9 cellular contexts compared by ENCODE assay signal in the genomic region with DNA sequence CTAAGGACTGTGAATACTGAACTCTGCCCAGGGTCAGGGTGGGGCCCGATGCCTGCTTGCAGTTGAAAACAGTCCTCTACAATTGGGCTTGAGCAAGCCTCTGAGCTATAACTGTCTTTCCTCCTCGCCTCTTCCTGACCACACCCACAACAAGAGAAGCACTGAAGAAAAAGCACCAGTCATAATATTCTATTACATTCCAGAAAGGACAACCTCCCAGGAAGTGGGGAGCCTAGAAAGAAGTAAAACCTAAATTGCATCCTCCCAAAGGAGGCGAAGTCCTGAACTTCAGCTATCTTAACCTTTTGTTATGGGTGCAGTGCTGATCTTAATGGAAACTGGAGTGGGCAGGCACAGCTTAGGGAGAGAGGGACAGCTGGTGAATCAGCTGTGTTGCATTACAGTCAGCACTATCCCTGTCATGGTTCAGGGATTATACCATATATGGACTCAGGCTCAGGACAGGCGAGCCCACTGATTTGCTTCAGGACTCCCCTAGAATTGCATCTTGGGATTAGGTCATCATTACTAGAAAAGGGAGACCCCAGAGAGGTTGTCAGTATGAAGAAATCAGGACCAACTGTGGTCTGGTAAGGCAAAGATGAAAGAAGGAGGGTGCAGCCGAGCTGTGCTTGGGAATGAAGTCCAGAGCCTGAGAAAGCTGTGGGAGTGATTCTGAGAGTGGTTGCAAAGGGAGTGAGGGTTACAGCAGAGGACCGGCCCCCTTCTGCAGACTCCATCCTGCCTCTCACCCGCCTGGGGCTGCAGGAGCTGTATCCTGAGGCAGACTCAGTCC. TPM values are rescaled to one million over a fixed set of nuclear protein-coding genes. Genes with fewer than 3 reads are reported as not detected.
DNase-seq lines count a peak whose midpoint lies in the region; ATAC-seq and TF ChIP-seq lines count a peak whose summit lies in the region.
"Had no signal": no experiment of that assay in that cellular context is flagged by ENCODE, and none has a peak within 500 bp of the region (broad histone marks: within the 10 kb centered on the region; RNA-seq: fewer than 3 reads in every experiment).

No MANE protein-coding gene starts in this region.

- no peak overlapping the region for H3K27ac Mint-ChIP-seq in Caco-2 (ENCODE audit: unreplicated experiment)

- DNase-seq in AG04450 (ENCODE audit: low read depth, low spot score) (peak; percentile 87), NCI-H69 (lab: John Stamatoyannopoulos, UW) (peak; percentile 85), dermis blood vessel endothelial cell (peak; percentile 50), Caco-2 (no peak)
- DNase-seq in activated CD4-positive, alpha-beta T cell treated with anti-CD3 and anti-CD28 coated beads, Interleukin-2, amount 50 U/mL, for 1 hour = no peak

- H3K36me3 ChIP-seq in muscle layer of duodenum (ENCODE audit: control insufficient read depth in 1 of 2, insufficient read depth in 2 of 2, low read length in 2 of 2) = no peaks in the 10 kb centered on the region
- no peaks in the 10 kb centered on the region for H3K36me3 ChIP-seq in Caco-2 (ENCODE audit: control insufficient read depth, insufficient read depth, low read length)
- H3K36me3 ChIP-seq: neutrophil had no signal

- TF ChIP-seq CTCF in AG04450 (IDR thresholded peaks at IDR 0.05; ENCODE audit: low read depth, low read length) (no peak), Caco-2 (IDR thresholded peaks at IDR 0.05; ENCODE audit: insufficient read depth in 1 of 2, low read depth in 1 of 2, low read length in 1 of 2, severe bottlenecking in 1 of 2, unreplicated experiment in 1 of 2) (no peak)

- no peak overlapping the region for H3K4me3 Mint-ChIP-seq in Caco-2 (ENCODE audit: unreplicated experiment)

- ATAC-seq in GM18861 (IDR thresholded peaks at IDR 0.05; ENCODE audit: unreplicated experiment) (peak; percentile 48), HG02973 (IDR thresholded peaks at IDR 0.05; ENCODE audit: unreplicated experiment) (peak; percentile 76)

- no peaks in the 10 kb centered on the region for H3K9me3 Mint-ChIP-seq in Caco-2 (ENCODE audit: unreplicated experiment)

- H3K9me3 ChIP-seq in AG04450 (ENCODE audit: control insufficient read depth, insufficient read depth, low read length) (no peaks in the 10 kb centered on the region), muscle layer of duodenum (ENCODE audit: control insufficient read depth in 1 of 2, low read length in 2 of 2) (no peaks in the 10 kb centered on the region), Caco-2 (no peaks in the 10 kb centered on the region)
- H3K9me3 ChIP-seq: neutrophil had no signal

- intact Hi-C loops in Caco-2 (cut with micrococcal nuclease; ENCODE audit: unreplicated experiment) = loop anchor here (5.0 kb wide), 1 partner anchor 98 kb away; no protein-coding TSS in a partner anchor

- H3K27me3 Mint-ChIP-seq in Caco-2 (ENCODE audit: insufficient read depth, unreplicated experiment) = no peaks in the 10 kb centered on the region

- H3K4me1 ChIP-seq in muscle layer of duodenum (ENCODE audit: control insufficient read depth in 1 of 2, insufficient read depth in 2 of 2, low read length in 2 of 2) (peaks cover 8 to 28% of the 10 kb centered on the region in 2 donors), Caco-2 (peaks cover 29% of the 10 kb centered on the region)

- H3K4me3 ChIP-seq in AG04450 (ENCODE audit: low read depth, low read length) = peak overlapping the region; percentile 36
- H3K4me3 ChIP-seq in muscle layer of duodenum (ENCODE audit: low read depth in 1 of 2, low read length in 2 of 2) = peak overlapping the region in 1 of 2 donors; percentile 12
- no peak overlapping the region for H3K4me3 ChIP-seq in Caco-2 (ENCODE audit: low read depth, low read length)

- H3K27me3 ChIP-seq in AG04450 (ENCODE audit: control insufficient read depth, insufficient read depth, low read length) (no peaks in the 10 kb centered on the region), muscle layer of duodenum (ENCODE audit: low read depth, low read length) (no peaks in the 10 kb centered on the region), Caco-2 (replicated peaks; ENCODE audit: control insufficient read depth, insufficient read depth, low read length) (no peaks in the 10 kb centered on the region)
- H3K27me3 ChIP-seq: neutrophil had no signal

- CTCF ChIA-PET in AG04450 (lab: Charles Lee) = interaction anchor here (1.0 to 6.3 kb wide), 8 partner anchors 11 to 195 kb away, joined by 4 to 63 read pairs (median 31); partner anchors contain the start of genes EFHC1 and TRAM2
- CTCF ChIA-PET in Caco-2 (lab: Charles Lee) = interaction anchor here (0.8 to 1.7 kb wide), 2 partner anchors 57 to 188 kb away, joined by 4 to 8 read pairs; no protein-coding TSS in a partner anchor

- POLR2A ChIA-PET in AG04450 (lab: Yijun Ruan, JAX) = interaction anchor here (0.6 to 3.2 kb wide), 6 partner anchors 8 to 310 kb away, joined by 3 to 27 read pairs (median 3); partner anchors contain the start of genes MCM3 and TRAM2
- POLR2A ChIA-PET in Caco-2 (lab: Charles Lee) = no interaction called here

- peaks cover 32% of the 10 kb centered on the region for H3K4me1 Mint-ChIP-seq in Caco-2 (ENCODE audit: low read depth, unreplicated experiment)

- H3K27ac ChIP-seq in AG04450 (ENCODE audit: low read depth, low read length) = peak overlapping the region; percentile 97
- H3K27ac ChIP-seq in muscle layer of duodenum (ENCODE audit: low read length) = peak overlapping the region; percentile 85
- H3K27ac ChIP-seq: neutrophil had no signal

- H3K36me3 Mint-ChIP-seq in Caco-2 (ENCODE audit: insufficient read depth, unreplicated experiment) = peaks cover 5% of the 10 kb centered on the region

- no TSS peak for BruUV-seq in Caco-2 (replicated peaks; lab: Mats Ljungman, UMichigan)

RNA-seq across cellular contexts. Expression of gene TRAM2, which starts 18.3 kb away (rescaled TPM):
- polyA plus RNA-seq in AG04450 (2011; rRNA removed) = 134 and 152 TPM in 2 replicates
- 164 and 174 TPM in 2 replicates for polyA minus RNA-seq in AG04450 (2011; rRNA and poly(A)+ RNA removed)
- total RNA-seq in dermis blood vessel endothelial cell (30.6 and 51.3 TPM in 2 replicates), Caco-2 (2022) (63.8 and 71.6 TPM in 2 replicates)

Comparison
In these comparisons a context has a peak if more than half of its experiments do, and no peak if none do; other contexts are left out.
1. DNase-seq: peak in AG04450 (single experiment), NCI-H69 (single experiment) and dermis blood vessel endothelial cell (single experiment); none in activated CD4-positive, alpha-beta T cell treated with anti-CD3 and anti-CD28 coated beads, Interleukin-2, amount 50 U/mL, for 1 hour (single experiment) and Caco-2 (0 of 2).